ENCODE assay signal across 32 cellular contexts in the genomic region with DNA sequence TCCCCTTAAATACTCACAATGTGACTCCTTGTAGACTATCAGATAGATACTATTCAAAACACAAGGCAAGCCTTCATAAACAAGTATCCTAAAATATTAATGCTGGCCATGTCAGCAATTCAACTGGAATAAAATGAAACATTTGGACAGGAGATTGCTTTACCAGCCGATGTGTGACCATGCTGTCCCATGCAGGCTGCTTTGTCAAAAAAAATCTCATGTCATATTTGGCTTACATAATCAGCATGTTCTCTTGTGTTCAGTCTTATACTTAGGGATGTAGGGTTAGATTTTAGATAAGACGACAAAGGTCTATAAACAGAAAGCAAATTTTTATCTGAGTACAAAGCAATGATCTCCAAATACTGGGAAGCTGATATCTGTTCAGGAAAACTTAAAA.
A peak's percentile ranks its signal among the peaks of the same experiment; 100 is the strongest.
DNase-seq lines count a peak whose midpoint lies in the region; ATAC-seq, FAIRE-seq and TF ChIP-seq lines count a peak whose summit lies in the region.
"Had no signal": no experiment of that assay in that cellular context is flagged by ENCODE, and none has a peak within 500 bp of the region (broad histone marks: within the 10 kb centered on the region; RNA-seq: fewer than 3 reads in every experiment).

No MANE protein-coding gene starts in this region.

- H3K9me2 ChIP-seq in Loucy (replicated peaks; ENCODE audit: low read depth, low read length) = no peaks in the 10 kb centered on the region

- no peak overlapping the region for H3K27ac ChIP-seq in A549
- no peak overlapping the region for H3K27ac ChIP-seq in CD8-positive, alpha-beta T cell (ENCODE audit: low read depth, low read length)
- H3K27ac ChIP-seq: cardiac muscle cell, ovary, SK-N-MC, suprapubic skin had no signal

- TF ChIP-seq CTCF in A549 (IDR thresholded peaks at IDR 0.05) (no peak), Loucy (conservative IDR thresholded peaks at IDR 0.05; ENCODE audit: low read length) (no peak), nephron progenitor cell (IDR thresholded peaks at IDR 0.05) (no peak), BE2C (IDR thresholded peaks at IDR 0.05; ENCODE audit: low read depth, low read length) (no peak)
- no peak for TF ChIP-seq CTCF in CD8-positive, alpha-beta T cell (IDR thresholded peaks at IDR 0.05)

- no peaks in the 10 kb centered on the region for H3K27me3 ChIP-seq in Loucy (ENCODE audit: insufficient read depth, low read length, poor library complexity, severe bottlenecking)
- no peaks in the 10 kb centered on the region for H3K27me3 ChIP-seq in CD8-positive, alpha-beta T cell (ENCODE audit: insufficient read depth, low read length)
- H3K27me3 ChIP-seq in BE2C = no peaks in the 10 kb centered on the region
- H3K27me3 ChIP-seq: cardiac muscle cell, ovary, suprapubic skin had no signal

- TF ChIP-seq EP300 in A549 (IDR thresholded peaks at IDR 0.05) = no peak

- peaks cover 61% of the 10 kb centered on the region for H3K4me1 Mint-ChIP-seq in nephron progenitor cell
- H3K4me1 Mint-ChIP-seq in CD8-positive, alpha-beta T cell (ENCODE audit: low read depth) = peaks cover 30% of the 10 kb centered on the region

- H3K4me2 ChIP-seq in A549 (peak overlapping the region; percentile 80; the same call in 1 of the 3 replicates), Loucy (ENCODE audit: low read depth, low read length, poor library complexity, severe bottlenecking) (peak overlapping the region; percentile 71)

- H3K4me3 ChIP-seq in A549 (no peak overlapping the region), Loucy (ENCODE audit: low read length, poor library complexity, severe bottlenecking) (peak overlapping the region; percentile 86), BE2C (ENCODE audit: low read depth, low read length) (no peak overlapping the region)
- no peak overlapping the region for H3K4me3 ChIP-seq in CD8-positive, alpha-beta T cell (ENCODE audit: low read depth, low read length)
- H3K4me3 ChIP-seq: cardiac muscle cell, ovary, SK-N-MC, suprapubic skin had no signal

- intact Hi-C loops in posterior vena cava (cut with DNase I) = no loop called here
- intact Hi-C loops in CD8-positive, alpha-beta T cell (cut with DNase I, micrococcal nuclease) = no loop called here

- WGBS in A549 (ENCODE audit: missing lambda C conversion rate) = 94% methylated on average over 2 of the region's 2 CpGs

- peak overlapping the region; percentile 98 for H3K9ac ChIP-seq in Loucy (ENCODE audit: low read depth, low read length, poor library complexity, severe bottlenecking)

- FAIRE-seq in A549 (lab: Jason Lieb, UNC) = no peak
- FAIRE-seq: keratinocyte had no signal

- TF ChIP-seq RAD21 in A549 (conservative IDR thresholded peaks at IDR 0.05 in 1 of 2, IDR thresholded peaks at IDR 0.05 in 1 of 2) = no peak

- POLR2A ChIA-PET in A549 (lab: Yijun Ruan, JAX) = no interaction called here
- POLR2A ChIA-PET in CD8-positive, alpha-beta T cell (lab: Charles Lee) = no interaction called here

- no peaks in the 10 kb centered on the region; the same call in 1 of the 2 replicates for H3F3A ChIP-seq in Loucy (ENCODE audit: low read depth)

- peaks cover 60% of the 10 kb centered on the region for H4K20me1 ChIP-seq in Loucy (ENCODE audit: insufficient read depth, low read length, poor library complexity, severe bottlenecking)

- CTCF ChIA-PET in A549 (lab: Yijun Ruan, JAX) = interaction anchor here (0.7 to 10.8 kb wide), 5 partner anchors 14 to 49 kb away, joined by 5 to 73 read pairs (median 6); no protein-coding TSS in a partner anchor
- CTCF ChIA-PET in CD8-positive, alpha-beta T cell (lab: Charles Lee) = no interaction called here

- no peak overlapping the region for H2AFZ ChIP-seq in Loucy (ENCODE audit: low read length)

- no peak overlapping the region for H3K27ac Mint-ChIP-seq in nephron progenitor cell
- H3K27ac Mint-ChIP-seq in CD8-positive, alpha-beta T cell = no peak overlapping the region
- H3K27ac Mint-ChIP-seq: activated CD8-positive, alpha-beta memory T cell treated with anti-CD3 and anti-CD28 coated beads, Interleukin-2, amount 10 ng/mL, durations not matched to agents 7 days and 5 days; activated naive CD8-positive, alpha-beta T cell treated with anti-CD3 and anti-CD28 coated beads, Interleukin-2, amount 10 ng/mL, durations not matched to agents 7 days and 5 days; T-helper 17 cell had no signal

- TF ChIP-seq POLR2A in A549 (IDR thresholded peaks at IDR 0.05; ENCODE audit: low read length) = no peak

- peaks cover 18% of the 10 kb centered on the region for H3K36me3 Mint-ChIP-seq in nephron progenitor cell (ENCODE audit: low read depth)
- peaks cover 6% of the 10 kb centered on the region for H3K36me3 Mint-ChIP-seq in CD8-positive, alpha-beta T cell
- H3K36me3 Mint-ChIP-seq: activated naive CD8-positive, alpha-beta T cell treated with anti-CD3 and anti-CD28 coated beads, Interleukin-2, amount 10 ng/mL, durations not matched to agents 7 days and 5 days had no signal

- no peaks in the 10 kb centered on the region for H3K27me3 Mint-ChIP-seq in nephron progenitor cell (ENCODE audit: low read depth, poor library complexity)
- peaks cover 5% of the 10 kb centered on the region for H3K27me3 Mint-ChIP-seq in CD8-positive, alpha-beta T cell (ENCODE audit: low read depth)

- no peaks in the 10 kb centered on the region for H3K9me3 Mint-ChIP-seq in nephron progenitor cell
- no peaks in the 10 kb centered on the region for H3K9me3 Mint-ChIP-seq in CD8-positive, alpha-beta T cell
- H3K9me3 Mint-ChIP-seq: activated naive CD8-positive, alpha-beta T cell treated with anti-CD3 and anti-CD28 coated beads, Interleukin-2, amount 10 ng/mL, durations not matched to agents 7 days and 5 days; activated T-cell treated with anti-CD3 and anti-CD28 coated beads, Interleukin-2, amount 50 U/mL, for 4 hours had no signal

- H3K36me3 ChIP-seq in Loucy (ENCODE audit: insufficient read depth, low read length) = no peaks in the 10 kb centered on the region
- H3K36me3 ChIP-seq in CD8-positive, alpha-beta T cell (ENCODE audit: insufficient read depth, low read length) = no peaks in the 10 kb centered on the region
- H3K36me3 ChIP-seq in BE2C = no peaks in the 10 kb centered on the region; the same call in 1 of the 2 replicates
- H3K36me3 ChIP-seq: cardiac muscle cell, ovary, suprapubic skin had no signal

- H3K9me3 ChIP-seq in A549 (no peaks in the 10 kb centered on the region), Loucy (ENCODE audit: insufficient read depth, low read depth, low read length) (no peaks in the 10 kb centered on the region), BE2C (no peaks in the 10 kb centered on the region)
- no peaks in the 10 kb centered on the region for H3K9me3 ChIP-seq in CD8-positive, alpha-beta T cell (ENCODE audit: low read length)
- H3K9me3 ChIP-seq: ovary, suprapubic skin had no signal

- ATAC-seq in A549 = no peak
- ATAC-seq in CD8-positive, alpha-beta T cell = no peak
- ATAC-seq: activated CD8-positive, alpha-beta memory T cell treated with anti-CD3 and anti-CD28 coated beads, Interleukin-2, amount 10 ng/mL, durations not matched to agents 7 days and 5 days; activated T-cell treated with anti-CD3 and anti-CD28 coated beads, Interleukin-2, amount 50 U/mL, for 4 hours; left ventricle myocardium superior; T-helper 17 cell had no signal

- H3K4me1 ChIP-seq in A549 (peaks cover 50% of the 10 kb centered on the region), Loucy (ENCODE audit: insufficient read depth, low read length, poor library complexity, severe bottlenecking) (peaks cover 62% of the 10 kb centered on the region), BE2C (peaks cover 14% of the 10 kb centered on the region)
- H3K4me1 ChIP-seq in CD8-positive, alpha-beta T cell (ENCODE audit: insufficient read depth, low read length) = peaks cover 16% of the 10 kb centered on the region

- peaks cover 91% of the 10 kb centered on the region for H3K79me2 ChIP-seq in Loucy (ENCODE audit: insufficient read depth, low read length)

- DNase-seq in A549 (ENCODE audit: low read depth in 1 of 2, low spot score in 1 of 2) (no peak), cerebellar cortex (ENCODE audit: low spot score) (peak; percentile 82), nephron progenitor cell (no peak), posterior vena cava (ENCODE audit: low spot score) (no peak), NCI-H446 (lab: John Stamatoyannopoulos, UW) (no peak), BE2C (no peak)
- DNase-seq in CD8-positive, alpha-beta T cell = no peak
- DNase-seq: 8988T; activated CD8-positive, alpha-beta memory T cell treated with anti-CD3 and anti-CD28 coated beads, Interleukin-2, amount 10 ng/mL, durations not matched to agents 7 days and 5 days; activated gamma-delta T cell treated with Interleukin-2 at 50 U/mL for 16 hours; activated naive CD8-positive, alpha-beta T cell treated with anti-CD3 and anti-CD28 coated beads, Interleukin-2, amount 10 ng/mL, durations not matched to agents 7 days and 5 days; activated T-cell treated with anti-CD3 and anti-CD28 coated beads, Interleukin-2, amount 50 U/mL, for 4 hours; AML-193; aorta; cortex of kidney; DMS53; effector memory CD4-positive, alpha-beta T cell; GF-D8; glutamatergic neuron; HCEC 1CT; left ventricle myocardium superior; NCI-H510A; ovary; retina; stimulated activated CD4-positive, alpha-beta T cell treated with anti-CD3 and anti-CD28 coated beads, Interleukin-1b, Interleukin-23, amount 100 ng/mL, for 48 hours; stimulated activated naive CD4-positive, alpha-beta T cell treated with Interleukin-2 at 50 U/mL for 16 hours; T-helper 17 cell had no signal

- peak overlapping the region; percentile 100 for H3K4me3 Mint-ChIP-seq in nephron progenitor cell
- no peak overlapping the region for H3K4me3 Mint-ChIP-seq in CD8-positive, alpha-beta T cell
- H3K4me3 Mint-ChIP-seq: activated CD8-positive, alpha-beta memory T cell treated with anti-CD3 and anti-CD28 coated beads, Interleukin-2, amount 10 ng/mL, durations not matched to agents 7 days and 5 days; activated naive CD8-positive, alpha-beta T cell treated with anti-CD3 and anti-CD28 coated beads, Interleukin-2, amount 10 ng/mL, durations not matched to agents 7 days and 5 days; activated T-cell treated with anti-CD3 and anti-CD28 coated beads, Interleukin-2, amount 50 U/mL, for 4 hours; T-helper 17 cell had no signal

TF ChIP-seq in A549, 52 proteins besides CTCF, POLR2A, EP300 and RAD21 (continues in another document):
- TF ChIP-seq, protein P1, sequence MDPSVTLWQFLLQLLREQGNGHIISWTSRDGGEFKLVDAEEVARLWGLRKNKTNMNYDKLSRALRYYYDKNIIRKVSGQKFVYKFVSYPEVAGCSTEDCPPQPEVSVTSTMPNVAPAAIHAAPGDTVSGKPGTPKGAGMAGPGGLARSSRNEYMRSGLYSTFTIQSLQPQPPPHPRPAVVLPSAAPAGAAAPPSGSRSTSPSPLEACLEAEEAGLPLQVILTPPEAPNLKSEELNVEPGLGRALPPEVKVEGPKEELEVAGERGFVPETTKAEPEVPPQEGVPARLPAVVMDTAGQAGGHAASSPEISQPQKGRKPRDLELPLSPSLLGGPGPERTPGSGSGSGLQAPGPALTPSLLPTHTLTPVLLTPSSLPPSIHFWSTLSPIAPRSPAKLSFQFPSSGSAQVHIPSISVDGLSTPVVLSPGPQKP (IDR thresholded peaks at IDR 0.05; ENCODE audit: low read depth, low read length) = no peak
- TF ChIP-seq RNF2 (IDR thresholded peaks at IDR 0.05; ENCODE audit: borderline replicate concordance, low read depth) (no peak), SMC3 (IDR thresholded peaks at IDR 0.05) (no peak), ESRRA (IDR thresholded peaks at IDR 0.05; ENCODE audit: borderline replicate concordance, low read length) (no peak), EHMT2 (IDR thresholded peaks at IDR 0.05; ENCODE audit: low read depth) (no peak), JUN (IDR thresholded peaks at IDR 0.05) (no peak)
